In the genomic region with DNA sequence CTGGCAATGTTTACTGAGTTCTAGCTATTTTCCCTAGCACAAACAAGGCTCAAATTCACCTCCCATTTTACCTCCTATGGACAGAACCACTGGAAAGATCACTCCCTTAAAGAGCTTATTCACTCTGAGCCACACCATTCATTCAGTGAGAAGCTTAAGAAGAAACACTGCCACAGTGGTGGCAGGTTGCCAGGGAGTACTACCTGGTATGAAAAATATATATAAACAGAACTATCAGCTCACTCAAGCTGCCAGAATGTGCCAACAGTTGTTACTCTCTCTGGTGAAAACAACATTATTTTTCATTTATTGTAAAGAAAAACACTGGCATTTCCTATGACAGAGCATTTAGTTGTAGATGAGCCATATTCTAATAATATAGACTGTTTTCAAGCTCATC, we compare ENCODE assay signal across 19 cellular contexts. TPM values are rescaled to one million over a fixed set of nuclear protein-coding genes. Genes with fewer than 3 reads are reported as not detected.
"Had no signal": no experiment of that assay in that cellular context is flagged by ENCODE, and none has a peak within 500 bp of the region (broad histone marks: within the 10 kb centered on the region; RNA-seq: fewer than 3 reads in every experiment).

No MANE protein-coding gene starts in this region.

RNA-seq across cellular contexts. Expression of a gene that starts 31.2 kb away (rescaled TPM):
- total RNA-seq: colonic mucosa; dermis microvascular lymphatic vessel endothelial cell; endodermal cell; esophagus mucosa; esophagus squamous epithelium; gastrocnemius medialis; glomerular endothelial cell; heart right ventricle; kidney epithelial cell; left cardiac atrium; left lung; left ventricle myocardium superior; lower leg skin; lower lobe of right lung; lung microvascular endothelial cell; mesenteric fat pad; mucosa of descending colon; naive thymus-derived CD4-positive, alpha-beta T cell had no signal
- polyA plus RNA-seq: heart right ventricle; keratinocyte; naive thymus-derived CD4-positive, alpha-beta T cell had no signal
